ENCODE assay signal across 22 cellular contexts in genomic region chr22:18081416-18081815, GRCh38.
"Had no signal": no experiment of that assay in that cellular context is flagged by ENCODE, and none has a peak within 500 bp of the region (broad histone marks: within the 10 kb centered on the region; RNA-seq: fewer than 3 reads in every experiment).

No MANE protein-coding gene starts in this region.

- FAIRE-seq: keratinocyte had no signal

- H3K4me3 Mint-ChIP-seq: activated CD4-positive, alpha-beta memory T cell treated with anti-CD3 and anti-CD28 coated beads, Interleukin-2, amount 10 ng/mL, durations not matched to agents 7 days and 5 days; mesothelial cell of epicardium; stimulated activated memory B cell treated with anti-CD40 and anti-IgM and Interleukin-4, amounts not matched to agents 10 μg/mL and 1 μg/mL and 100 μg/mL, for 72 hours; WTC11 had no signal

- H3K9me3 Mint-ChIP-seq: activated CD4-positive, alpha-beta memory T cell treated with anti-CD3 and anti-CD28 coated beads, Interleukin-2, amount 10 ng/mL, durations not matched to agents 7 days and 5 days; activated naive CD4-positive, alpha-beta T cell treated with anti-CD3 and anti-CD28 coated beads, Interleukin-2, amount 50 U/mL, for 72 hours; naive thymus-derived CD8-positive, alpha-beta T cell had no signal

- H3K4me2 ChIP-seq: smooth muscle cell had no signal

- H3K4me3 ChIP-seq: breast epithelium, colonic mucosa, heart right ventricle, lower lobe of right lung, sigmoid colon, smooth muscle cell, testis, uterus had no signal

- H3K27ac ChIP-seq: breast epithelium, colonic mucosa, heart right ventricle, lower lobe of right lung, sigmoid colon, testis, uterus had no signal

- H3K36me3 ChIP-seq: breast epithelium, uterus had no signal

- DNase-seq: activated CD4-positive, alpha-beta memory T cell treated with anti-CD3 and anti-CD28 coated beads, Interleukin-2, amount 10 ng/mL, durations not matched to agents 7 days and 5 days; activated CD4-positive, alpha-beta T cell treated with anti-CD3 and anti-CD28 coated beads for 36 hours; amniotic stem cell; colonic mucosa; heart right ventricle; left colon; lower lobe of right lung; naive thymus-derived CD8-positive, alpha-beta T cell; sigmoid colon; stimulated activated CD4-positive, alpha-beta T cell treated with anti-CD3 and anti-CD28 coated beads, Interleukin-15, amount 100 ng/mL, for 24 hours; T1000; testis; trophoblast cell; uterus had no signal

- ATAC-seq: activated CD4-positive, alpha-beta T cell treated with anti-CD3 and anti-CD28 coated beads for 36 hours; activated naive CD4-positive, alpha-beta T cell treated with anti-CD3 and anti-CD28 coated beads, Interleukin-2, amount 50 U/mL, for 72 hours; heart right ventricle; left colon; lower lobe of right lung; naive thymus-derived CD8-positive, alpha-beta T cell; stimulated activated memory B cell treated with anti-CD40 and anti-IgM and Interleukin-4, amounts not matched to agents 10 μg/mL and 1 μg/mL and 100 μg/mL, for 72 hours; WTC11 had no signal

- H3K9me3 ChIP-seq: breast epithelium, colonic mucosa, heart right ventricle, lower lobe of right lung, sigmoid colon, testis, uterus had no signal

- H3K27ac Mint-ChIP-seq: activated T-helper 2 cell treated with anti-CD3 and anti-CD28 coated beads, Interferon-gamma antibody, Interleukin-2, Interleukin-4, amounts not matched to agents 10 μg/mL and 5 μg/mL and 100 μg/mL, durations not matched to agents 14 hours and 24 hours and 36 hours; mesothelial cell of epicardium; WTC11 had no signal

- H3K27me3 Mint-ChIP-seq: activated CD4-positive, alpha-beta memory T cell treated with anti-CD3 and anti-CD28 coated beads, Interleukin-2, amount 10 ng/mL, durations not matched to agents 7 days and 5 days; activated CD4-positive, alpha-beta T cell treated with anti-CD3 and anti-CD28 coated beads for 36 hours; naive thymus-derived CD8-positive, alpha-beta T cell; stimulated activated memory B cell treated with anti-CD40 and anti-IgM and Interleukin-4, amounts not matched to agents 10 μg/mL and 1 μg/mL and 100 μg/mL, for 72 hours had no signal

- H3K27me3 ChIP-seq: breast epithelium, colonic mucosa, heart right ventricle, sigmoid colon, testis, uterus had no signal
